8 cellular contexts compared by ENCODE assay signal in genomic region chr7:155003215-155003999, GRCh38. TPM values are rescaled to one million over a fixed set of nuclear protein-coding genes. Genes with fewer than 3 reads are reported as not detected.
DNase-seq lines count a peak whose midpoint lies in the region; ATAC-seq and TF ChIP-seq lines count a peak whose summit lies in the region.

No MANE protein-coding gene starts in this region.

- H3K4me1 Mint-ChIP-seq in effector memory CD8-positive, alpha-beta T cell (ENCODE audit: low read depth in 2 of 2): peaks cover 9 to 10% of the 10 kb centered on the region in 2 donors

- H3K27ac Mint-ChIP-seq in effector memory CD8-positive, alpha-beta T cell: peak overlapping the region; percentile 85 to 88

- no peaks in the 10 kb centered on the region for H3K9me3 Mint-ChIP-seq in effector memory CD8-positive, alpha-beta T cell

- DNase-seq in NCI-H774 (lab: John Stamatoyannopoulos, UW) (peak; percentile 73), mesenteric fat pad (ENCODE audit: low spot score) (peak; percentile 92)
- peak; percentile 63 to 75 (median 69) for DNase-seq in activated CD8-positive, alpha-beta memory T cell treated with anti-CD3 and anti-CD28 coated beads for 48 hours (ENCODE audit: low read depth in 2 of 3, low spot score in 2 of 3)
- DNase-seq in effector memory CD8-positive, alpha-beta T cell: peak; percentile 74 to 80 (median 76)
- DNase-seq in stimulated activated CD8-positive, alpha-beta memory T cell treated with anti-CD3 and anti-CD28 coated beads, Interleukin-12 subunit alpha, Interleukin-12 subunit beta, amount 100 ng/mL, for 4 hours (ENCODE audit: low read depth): peak; percentile 77

- H3K4me3 Mint-ChIP-seq in effector memory CD8-positive, alpha-beta T cell: peak overlapping the region; percentile 82 to 89

- ATAC-seq in HG03354 (IDR thresholded peaks at IDR 0.05; ENCODE audit: poor library complexity, severe bottlenecking, unreplicated experiment): peak; percentile 69
- ATAC-seq in effector memory CD8-positive, alpha-beta T cell (replicated peaks): peak; percentile 80

- H3K27me3 Mint-ChIP-seq in effector memory CD8-positive, alpha-beta T cell: no peaks in the 10 kb centered on the region

- TF ChIP-seq CTCF in C4-2B (conservative IDR thresholded peaks at IDR 0.05): no peak

- TF ChIP-seq POLR2A in GM19099 (IDR thresholded peaks at IDR 0.05; ENCODE audit: extremely low read depth, insufficient read length, low read depth): peak; percentile 77

- H3K27ac ChIP-seq in C4-2B: peak overlapping the region; percentile 96

- H3K36me3 Mint-ChIP-seq in effector memory CD8-positive, alpha-beta T cell (ENCODE audit: insufficient read depth): peaks cover 18% of the 10 kb centered on the region

RNA-seq across cellular contexts. Expression of gene PAXIP1, which starts 0.5 kb away (rescaled TPM):
- 9.1 TPM for total RNA-seq in mesenteric fat pad

Comparison
In these comparisons a context has a peak if more than half of its experiments do, and no peak if none do; other contexts are left out.
1. Peak in every context shown above with its lines: DNase-seq, ATAC-seq and H3K27ac ChIP-seq.